ENCODE assay signal across 8 cellular contexts in the genomic region with DNA sequence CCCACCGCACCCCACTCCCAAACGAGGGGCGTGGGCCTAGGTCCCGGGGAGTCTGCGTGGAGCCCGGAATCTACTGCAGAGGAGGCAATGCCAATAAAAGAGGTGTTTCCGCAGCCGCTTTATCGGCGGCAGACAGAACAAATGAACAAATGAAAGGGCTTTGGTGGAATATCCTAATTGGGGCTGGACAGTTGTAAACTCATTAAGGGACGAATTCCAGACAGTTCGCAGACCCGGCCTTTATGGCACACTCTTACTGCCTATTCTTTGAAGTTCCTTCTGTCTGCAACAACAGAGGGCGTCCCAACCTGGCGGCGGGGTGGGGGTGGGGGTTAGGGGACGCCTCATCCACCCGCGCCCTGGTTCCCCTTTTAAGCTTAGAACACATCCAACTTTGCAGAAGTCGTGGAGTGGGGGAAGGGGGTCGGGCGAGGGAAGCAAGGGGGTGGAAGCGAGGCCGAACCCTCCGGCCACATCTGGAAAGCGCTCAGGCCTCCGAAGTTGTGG. TPM values are rescaled to one million over a fixed set of nuclear protein-coding genes. Genes with fewer than 3 reads are reported as not detected.
DNase-seq lines count a peak whose midpoint lies in the region; ATAC-seq and TF ChIP-seq lines count a peak whose summit lies in the region.
"Had no signal": no experiment of that assay in that cellular context is flagged by ENCODE, and none has a peak within 500 bp of the region (broad histone marks: within the 10 kb centered on the region; RNA-seq: fewer than 3 reads in every experiment).

No MANE protein-coding gene starts in this region.

- in situ Hi-C loops in HAP-1 (cut with MboI; ENCODE audit: low sequenced_read_pairs) (loop anchor here (25.0 kb wide), 1 partner anchor 949 kb away; the partner anchor contains the start of genes CBX3 and HNRNPA2B1), Panc1 (cut with HindIII; ENCODE audit: low pct_unique_long_range_greater_than_20kb, low sequenced_read_pairs) (no loop called here)

- no TSS peak for BruUV-seq in Panc1 (replicated peaks; lab: Mats Ljungman, UMichigan)

- 4% methylated on average over 26 of the region's 27 CpGs for WGBS in prostate gland

- H3K27ac ChIP-seq in Panc1 (ENCODE audit: low read length) (peak overlapping the region; percentile 81), prostate gland (peak overlapping the region; percentile 73 to 96)

- POLR2A ChIA-PET in Panc1 (lab: Charles Lee) = interaction anchor here (0.6 kb wide), 1 partner anchor 62 kb away, joined by 4 read pairs; no protein-coding TSS in a partner anchor

- CTCF ChIA-PET in Panc1 (lab: Charles Lee) = interaction anchor here (0.6 to 2.5 kb wide), 12 partner anchors 11 to 1269 kb away, joined by 3 to 24 read pairs (median 4); no protein-coding TSS in a partner anchor

- H3K9me3 ChIP-seq in HAP-1 = no peaks in the 10 kb centered on the region
- no peaks in the 10 kb centered on the region for H3K9me3 ChIP-seq in Panc1 (ENCODE audit: control insufficient read depth, insufficient read depth, low read depth, low read length)
- no peaks in the 10 kb centered on the region for H3K9me3 ChIP-seq in prostate gland

- no peak for TF ChIP-seq CTCF in Panc1 (IDR thresholded peaks at IDR 0.05)
- TF ChIP-seq CTCF in fibroblast of mammary gland (conservative IDR thresholded peaks at IDR 0.05; ENCODE audit: control insufficient read depth, insufficient read depth, low read depth, low read length) = no peak
- peak in 1 of 4 experiments; percentile 4 for TF ChIP-seq CTCF in prostate gland (IDR thresholded peaks at IDR 0.05)

- H3K4me3 ChIP-seq in HAP-1 (peak overlapping the region; percentile 70), Panc1 (ENCODE audit: low read depth in 2 of 2, low read length in 2 of 2) (peak overlapping the region; percentile 71 to 80), fibroblast of mammary gland (ENCODE audit: control insufficient read depth, low read depth, low read length) (peak overlapping the region; percentile 77), prostate gland (peak overlapping the region; percentile 61 to 80)

- peaks cover 30% of the 10 kb centered on the region for H3K36me3 ChIP-seq in HAP-1 (replicated peaks)
- no peaks in the 10 kb centered on the region; the same call in 1 of the 2 replicates for H3K36me3 ChIP-seq in Panc1 (ENCODE audit: control insufficient read depth, insufficient read depth, low read length)
- no peaks in the 10 kb centered on the region for H3K36me3 ChIP-seq in prostate gland

- peak; percentile 50 to 74 for DNase-seq in HAP-1 (ENCODE audit: low spot score in 2 of 2)
- DNase-seq in Panc1 (ENCODE audit: low read depth, low spot score) = no peak
- DNase-seq in fibroblast of mammary gland (ENCODE audit: low read depth) = peak; percentile 46
- no peak for DNase-seq in prostate gland (ENCODE audit: low spot score)
- DNase-seq in HPDE6-E6E7 (ENCODE audit: extremely low spot score) = no peak
- no peak for DNase-seq in effector CD8-positive, alpha-beta T cell (lab: John Stamatoyannopoulos, UW)

- TF ChIP-seq POLR2A in prostate gland (IDR thresholded peaks at IDR 0.05) = no peak

- intact Hi-C loops in Panc1 (cut with micrococcal nuclease; ENCODE audit: unreplicated experiment) (loop anchor here (2.0 to 5.0 kb wide), 2 partner anchors 478 to 784 kb away; no protein-coding TSS in a partner anchor), prostate gland (cut with DNase I) (loop anchor here (1.0 to 2.0 kb wide), 2 partner anchors 475 to 790 kb away; no protein-coding TSS in a partner anchor)

- H3K4me1 ChIP-seq in HAP-1 = peaks cover 30% of the 10 kb centered on the region
- H3K4me1 ChIP-seq in Panc1 (ENCODE audit: control insufficient read depth, insufficient read depth, low read length) = no peaks in the 10 kb centered on the region
- H3K4me1 ChIP-seq in prostate gland (replicated peaks) = no peaks in the 10 kb centered on the region

- H3K27me3 ChIP-seq in HAP-1 (ENCODE audit: low read depth) (no peaks in the 10 kb centered on the region), Panc1 (ENCODE audit: control insufficient read depth, insufficient read depth, low read length) (no peaks in the 10 kb centered on the region), prostate gland (replicated peaks; ENCODE audit: insufficient read depth) (no peaks in the 10 kb centered on the region)

- ATAC-seq in Panc1 = no peak
- ATAC-seq in HG02642 (IDR thresholded peaks at IDR 0.05; ENCODE audit: poor library complexity, unreplicated experiment) = no peak

RNA-seq across cellular contexts. Expression of gene HOXA9, which starts 4.1 kb away (rescaled TPM):
- total RNA-seq in Panc1 (2021; ENCODE audit: unreplicated experiment) (not detected), prostate gland (10 to 100 TPM; 14.7 to 57.0 TPM)
- 0.23 TPM for polyA plus RNA-seq in Panc1 (2012; ENCODE audit: insufficient read length)
- total RNA-seq: activated CD8-positive, alpha-beta memory T cell treated with anti-CD3 and anti-CD28 coated beads for 36 hours had no signal

RNA-seq across cellular contexts. Expression of gene HOXA7, which starts 4.8 kb away (rescaled TPM):
- total RNA-seq in Panc1 (2021; ENCODE audit: unreplicated experiment) (not detected), prostate gland (1 to 10 TPM; 2.2 to 4.6 TPM)
- polyA plus RNA-seq in Panc1 (2012; ENCODE audit: insufficient read length) = not detected
- total RNA-seq: activated CD8-positive, alpha-beta memory T cell treated with anti-CD3 and anti-CD28 coated beads for 36 hours had no signal

RNA-seq across cellular contexts. Expression of gene HOXA3, which starts 8.9 kb away (rescaled TPM):
- 30.2 TPM for total RNA-seq in Panc1 (2021; ENCODE audit: unreplicated experiment)
- 16.4 TPM for polyA plus RNA-seq in Panc1 (2012; ENCODE audit: insufficient read length)
- total RNA-seq in prostate gland = 1 to 10 TPM; 2.8 to 3.1 TPM
- total RNA-seq: activated CD8-positive, alpha-beta memory T cell treated with anti-CD3 and anti-CD28 coated beads for 36 hours had no signal

RNA-seq across cellular contexts. Expression of gene HOXA10, which starts 12.9 kb away (rescaled TPM):
- total RNA-seq in Panc1 (2021; ENCODE audit: unreplicated experiment) = 0.41 TPM
- polyA plus RNA-seq in Panc1 (2012; ENCODE audit: insufficient read length) = 0.85 TPM
- total RNA-seq in prostate gland = 10 to 100 TPM; 25.8 to 65.6 TPM

RNA-seq across cellular contexts. Expression of gene HOXA6, which starts 13.7 kb away (rescaled TPM):
- total RNA-seq in Panc1 (2021; ENCODE audit: unreplicated experiment) = 3.3 TPM
- polyA plus RNA-seq in Panc1 (2012; ENCODE audit: insufficient read length) = 4.8 TPM
- total RNA-seq in prostate gland = 1 to 10 TPM; 6.9 to 7.5 TPM
- total RNA-seq: activated CD8-positive, alpha-beta memory T cell treated with anti-CD3 and anti-CD28 coated beads for 36 hours had no signal

Comparison
In these comparisons a context has a peak if more than half of its experiments do, and no peak if none do; other contexts are left out.
1. DNase-seq: peak in HAP-1 (2 of 2) and fibroblast of mammary gland (single experiment); none in Panc1 (single experiment), prostate gland (single experiment), HPDE6-E6E7 (single experiment) and effector CD8-positive, alpha-beta T cell (single experiment).
2. RNA of gene HOXA9, which starts 4.1 kb away (total RNA-seq): 14.7 to 57.0 TPM in prostate gland; not detected in Panc1 (single experiment); every median in the first group is over 10 times any median in the second.
3. Peak in every context shown above with its lines, with median percentiles within 50 percentile points of each other: H3K4me3 ChIP-seq.